ENCODE assay signal across 14 cellular contexts in genomic region chr16:85174871-85175723, GRCh38.
DNase-seq lines count a peak whose midpoint lies in the region; ATAC-seq and TF ChIP-seq lines count a peak whose summit lies in the region.
"Had no signal": no experiment of that assay in that cellular context is flagged by ENCODE, and none has a peak within 500 bp of the region (broad histone marks: within the 10 kb centered on the region; RNA-seq: fewer than 3 reads in every experiment).

No MANE protein-coding gene starts in this region.

- no peak overlapping the region for H3K27ac ChIP-seq in aorta (ENCODE audit: low read depth in 1 of 2, low read length in 2 of 2)
- H3K27ac ChIP-seq: dorsolateral prefrontal cortex, neutrophil had no signal

- no peaks in the 10 kb centered on the region for H3K4me1 ChIP-seq in aorta (ENCODE audit: control insufficient read depth in 1 of 2, insufficient read depth in 2 of 2, low read length in 2 of 2)

- no peaks in the 10 kb centered on the region for H3K27me3 ChIP-seq in aorta (ENCODE audit: control insufficient read depth in 1 of 2, insufficient read depth in 2 of 2, low read length in 1 of 2)

- H3K9me3 Mint-ChIP-seq in HFFc6: peaks cover 8% of the 10 kb centered on the region
- no peaks in the 10 kb centered on the region for H3K9me3 Mint-ChIP-seq in chondrocyte (ENCODE audit: low read depth)
- H3K9me3 Mint-ChIP-seq in nephron: no peaks in the 10 kb centered on the region
- H3K9me3 Mint-ChIP-seq: activated naive CD8-positive, alpha-beta T cell treated with anti-CD3 and anti-CD28 coated beads, Interleukin-2, amount 50 U/mL, for 24 hours; CD4-positive, alpha-beta T cell; stimulated activated effector memory CD8-positive, alpha-beta T cell treated with anti-CD3 and anti-CD28 coated beads, Interleukin-12 subunit alpha, Interleukin-12 subunit beta, amount 100 ng/mL, for 72 hours had no signal

- no peak overlapping the region for H3K4me3 ChIP-seq in aorta (ENCODE audit: low read length in 2 of 2)
- H3K4me3 ChIP-seq: dorsolateral prefrontal cortex had no signal

- H3K36me3 Mint-ChIP-seq in HFFc6 (ENCODE audit: low read depth) (peaks cover 23% of the 10 kb centered on the region), chondrocyte (ENCODE audit: low read depth) (no peaks in the 10 kb centered on the region), nephron (ENCODE audit: low read depth) (peaks cover 36% of the 10 kb centered on the region)
- H3K36me3 Mint-ChIP-seq: stimulated activated effector memory CD8-positive, alpha-beta T cell treated with anti-CD3 and anti-CD28 coated beads, Interleukin-12 subunit alpha, Interleukin-12 subunit beta, amount 100 ng/mL, for 72 hours had no signal

- H3K36me3 ChIP-seq in aorta (ENCODE audit: control insufficient read depth in 1 of 2, insufficient read depth in 2 of 2, low read length in 1 of 2): no peaks in the 10 kb centered on the region
- H3K36me3 ChIP-seq: neutrophil had no signal

- no peak for ATAC-seq in aorta (ENCODE audit: low FRiP score)
- ATAC-seq: activated naive CD8-positive, alpha-beta T cell treated with anti-CD3 and anti-CD28 coated beads, Interleukin-2, amount 50 U/mL, for 24 hours; stimulated activated effector memory CD8-positive, alpha-beta T cell treated with anti-CD3 and anti-CD28 coated beads, Interleukin-12 subunit alpha, Interleukin-12 subunit beta, amount 100 ng/mL, for 72 hours had no signal

- intact Hi-C loops in aorta (cut with DNase I): loop anchor here in 1 of 2 donors (5.0 kb wide), 1 partner anchor 52 kb away; no protein-coding TSS in a partner anchor

- H3K27ac Mint-ChIP-seq in HFFc6 (peak overlapping the region; percentile 98), chondrocyte (ENCODE audit: unreplicated experiment) (peak overlapping the region; percentile 81), nephron (peak overlapping the region; percentile 62 to 82 (median 69))
- H3K27ac Mint-ChIP-seq: activated naive CD8-positive, alpha-beta T cell treated with anti-CD3 and anti-CD28 coated beads, Interleukin-2, amount 50 U/mL, for 24 hours; CD4-positive, alpha-beta T cell; stimulated activated effector memory CD8-positive, alpha-beta T cell treated with anti-CD3 and anti-CD28 coated beads, Interleukin-12 subunit alpha, Interleukin-12 subunit beta, amount 100 ng/mL, for 72 hours had no signal

- no peaks in the 10 kb centered on the region for H3K9me3 ChIP-seq in aorta (ENCODE audit: control insufficient read depth, low read length)
- H3K9me3 ChIP-seq: neutrophil had no signal

- H3K27me3 Mint-ChIP-seq in HFFc6 (ENCODE audit: insufficient read depth) (peaks cover 5% of the 10 kb centered on the region), chondrocyte (ENCODE audit: low read depth) (no peaks in the 10 kb centered on the region), nephron (ENCODE audit: low read depth) (peaks cover 13% of the 10 kb centered on the region)

- TF ChIP-seq CTCF in HFFc6 (IDR thresholded peaks at IDR 0.05): no peak
- TF ChIP-seq CTCF in chondrocyte (IDR thresholded peaks at IDR 0.05): no peak
- TF ChIP-seq CTCF in nephron (IDR thresholded peaks at IDR 0.05; ENCODE audit: unreplicated experiment in 3 of 3): no peak

- H3K4me3 Mint-ChIP-seq in HFFc6 (peak overlapping the region; percentile 95), chondrocyte (ENCODE audit: unreplicated experiment) (no peak overlapping the region), nephron (peak overlapping the region; percentile 82 to 95 (median 93))
- H3K4me3 Mint-ChIP-seq: activated naive CD8-positive, alpha-beta T cell treated with anti-CD3 and anti-CD28 coated beads, Interleukin-2, amount 50 U/mL, for 24 hours; CD4-positive, alpha-beta T cell; stimulated activated effector memory CD8-positive, alpha-beta T cell treated with anti-CD3 and anti-CD28 coated beads, Interleukin-12 subunit alpha, Interleukin-12 subunit beta, amount 100 ng/mL, for 72 hours had no signal

- DNase-seq in AG08395 (ENCODE audit: low spot score) (peak; percentile 41), HFFc6 (peak; percentile 19), chondrocyte (ENCODE audit: low spot score) (no peak), NCI-H1417 (lab: John Stamatoyannopoulos, UW) (no peak), aorta (no peak), NCI-H1436 treated with DMSO at 0.1 percent for 48 hours (lab: John Stamatoyannopoulos, UW) (no peak)
- DNase-seq in stimulated activated CD4-positive, alpha-beta T cell treated with anti-CD3 and anti-CD28 coated beads, Interleukin-2, amount 100 ng/mL, for 24 hours: no peak
- DNase-seq: activated CD8-positive, alpha-beta memory T cell treated with anti-CD3 and anti-CD28 coated beads, Interleukin-2, amount 50 U/mL, for 4 hours; activated naive CD8-positive, alpha-beta T cell treated with anti-CD3 and anti-CD28 coated beads, Interleukin-2, amount 50 U/mL, for 24 hours; CD4-positive, alpha-beta T cell; dorsolateral prefrontal cortex had no signal

- H3K4me1 Mint-ChIP-seq in HFFc6 (ENCODE audit: low read depth): peaks cover 83% of the 10 kb centered on the region
- H3K4me1 Mint-ChIP-seq in chondrocyte (ENCODE audit: low read depth): peaks cover 43% of the 10 kb centered on the region
- H3K4me1 Mint-ChIP-seq in nephron: peaks cover 83% of the 10 kb centered on the region
- H3K4me1 Mint-ChIP-seq: stimulated activated effector memory CD8-positive, alpha-beta T cell treated with anti-CD3 and anti-CD28 coated beads, Interleukin-12 subunit alpha, Interleukin-12 subunit beta, amount 100 ng/mL, for 72 hours had no signal

- 75 to 81% methylated on average over 26 of the region's 26 CpGs for WGBS in aorta, 2 donors

Comparison
In these comparisons a context has a peak if more than half of its experiments do, and no peak if none do; other contexts are left out.
1. DNase-seq: peak in AG08395 (single experiment) and HFFc6 (single experiment); none in chondrocyte (single experiment), NCI-H1417 (0 of 3), stimulated activated CD4-positive, alpha-beta T cell treated with anti-CD3 and anti-CD28 coated beads, Interleukin-2, amount 100 ng/mL, for 24 hours (0 of 2), aorta (0 of 2) and NCI-H1436 treated with DMSO at 0.1 percent for 48 hours (single experiment).
2. Peak in every context shown above with its lines, with median percentiles within 50 percentile points of each other: H3K27ac Mint-ChIP-seq.